In genomic region chr17:55676274-55676673, GRCh38 we compare ENCODE assay signal across 24 cellular contexts. TPM values are rescaled to one million over a fixed set of nuclear protein-coding genes. Genes with fewer than 3 reads are reported as not detected.
A peak's percentile ranks its signal among the peaks of the same experiment; 100 is the strongest.
DNase-seq lines count a peak whose midpoint lies in the region; ATAC-seq and TF ChIP-seq lines count a peak whose summit lies in the region.
"Had no signal": no experiment of that assay in that cellular context is flagged by ENCODE, and none has a peak within 500 bp of the region (broad histone marks: within the 10 kb centered on the region; RNA-seq: fewer than 3 reads in every experiment).

No MANE protein-coding gene starts in this region.

- H2AFZ ChIP-seq in GM23338: peak overlapping the region; percentile 56; the same call in 1 of the 2 replicates

- H3K36me3 ChIP-seq in GM23338 (ENCODE audit: insufficient read depth) (no peaks in the 10 kb centered on the region), vagina (no peaks in the 10 kb centered on the region)
- H3K36me3 ChIP-seq: BE2C, BLaER1 had no signal

- DNase-seq in GM23338 (ENCODE audit: low spot score) (no peak), vagina (ENCODE audit: extremely low spot score in 2 of 2) (no peak), NK-92 (lab: John Stamatoyannopoulos, UW; ENCODE audit: unreplicated experiment) (no peak)
- DNase-seq in NK-92 treated with Interleukin-12 subunit alpha and Interleukin-12 subunit beta, amount 100 ng/mL, for 24 hours (lab: John Stamatoyannopoulos, UW): no peak
- DNase-seq: 8988T; ACHN; BE2C; C1 segment of cervical spinal cord; CD4-positive, alpha-beta memory T cell; CD4-positive, CD25-positive, alpha-beta regulatory T cell; CD8-positive, alpha-beta memory T cell; COR-L47; DMS 273 treated with DMSO at 0.1 percent for 48 hours; DMS153; DMS53; DMS79; DND-41; EL; GDM1 had no signal

- peaks cover 8% of the 10 kb centered on the region; the same call in 1 of the 2 replicates for H3K9me2 ChIP-seq in GM23338 (ENCODE audit: insufficient read depth)

- TF ChIP-seq POLR2A in vagina (IDR thresholded peaks at IDR 0.05): no peak

- no peak for TF ChIP-seq CTCF in GM23338 (conservative IDR thresholded peaks at IDR 0.05; ENCODE audit: low read depth in 2 of 2)
- TF ChIP-seq CTCF in vagina (IDR thresholded peaks at IDR 0.05): no peak

- H3K9me3 Mint-ChIP-seq in GM23338: peaks cover 11% of the 10 kb centered on the region; the same call in 2 of the 3 replicates

- H3F3A ChIP-seq in GM23338 (replicated peaks; ENCODE audit: low read depth): no peaks in the 10 kb centered on the region

- no peak overlapping the region for H3K27ac ChIP-seq in GM23338 (ENCODE audit: low read depth)
- H3K27ac ChIP-seq in vagina: peak overlapping the region; percentile 7
- H3K27ac ChIP-seq: BLaER1 had no signal

- peaks cover 9% of the 10 kb centered on the region for H3K4me1 Mint-ChIP-seq in GM23338
- H3K4me1 Mint-ChIP-seq: CD4-positive, alpha-beta memory T cell; CD4-positive, CD25-positive, alpha-beta regulatory T cell; CD8-positive, alpha-beta memory T cell had no signal

- H3K9me3 ChIP-seq in vagina: no peaks in the 10 kb centered on the region
- H3K9me3 ChIP-seq: BE2C had no signal

- H3K27ac Mint-ChIP-seq in GM23338: no peak overlapping the region
- H3K27ac Mint-ChIP-seq: CD4-positive, alpha-beta memory T cell; CD4-positive, CD25-positive, alpha-beta regulatory T cell; CD8-positive, alpha-beta memory T cell had no signal

- no peaks in the 10 kb centered on the region for H3K79me2 ChIP-seq in GM23338 (replicated peaks; ENCODE audit: insufficient read depth)

- peaks cover 7% of the 10 kb centered on the region; the same call in 2 of the 3 replicates for H3K36me3 Mint-ChIP-seq in GM23338 (ENCODE audit: low read depth)
- H3K36me3 Mint-ChIP-seq: CD4-positive, alpha-beta memory T cell; CD4-positive, CD25-positive, alpha-beta regulatory T cell; CD8-positive, alpha-beta memory T cell had no signal

- no peak overlapping the region for H3K4me2 ChIP-seq in GM23338
- H3K4me2 ChIP-seq: BLaER1 had no signal

- H4K20me1 ChIP-seq in GM23338 (replicated peaks; ENCODE audit: insufficient read depth): no peaks in the 10 kb centered on the region
- H4K20me1 ChIP-seq: BLaER1 had no signal

- H3K4me3 ChIP-seq in GM23338 (no peak overlapping the region), vagina (no peak overlapping the region)
- H3K4me3 ChIP-seq: BLaER1, GM12878 had no signal

- intact Hi-C loops in vagina (cut with DNase I): no loop called here

- no peaks in the 10 kb centered on the region for H3K27me3 Mint-ChIP-seq in GM23338 (ENCODE audit: insufficient read depth, low read depth, poor library complexity)

- H3K27me3 ChIP-seq in GM23338 (ENCODE audit: insufficient read depth) (no peaks in the 10 kb centered on the region), vagina (no peaks in the 10 kb centered on the region)
- H3K27me3 ChIP-seq: BE2C, BLaER1 had no signal

- H3K4me1 ChIP-seq in GM23338 (ENCODE audit: insufficient read depth) (no peaks in the 10 kb centered on the region), vagina (peaks cover 15% of the 10 kb centered on the region)

- no peak for ATAC-seq in GM23338
- ATAC-seq: GM12878 had no signal

- no peak overlapping the region for H3K4me3 Mint-ChIP-seq in GM23338
- H3K4me3 Mint-ChIP-seq: CD14-positive monocyte; CD4-positive, alpha-beta memory T cell; CD4-positive, CD25-positive, alpha-beta regulatory T cell; CD8-positive, alpha-beta memory T cell had no signal

TF ChIP-seq in GM23338, 12 proteins besides CTCF, POLR2A, EP300 and RAD21:
- TF ChIP-seq ETS1 (IDR thresholded peaks at IDR 0.05): no peak
- TF ChIP-seq ZNF331 (CRISPR knock-in tag; IDR thresholded peaks at IDR 0.05; ENCODE audit: low read depth): no peak
- TF ChIP-seq JUNB (IDR thresholded peaks at IDR 0.05; ENCODE audit: unreplicated experiment): no peak
- no peak for TF ChIP-seq EZH2phosphoT487 (IDR thresholded peaks at IDR 0.05; ENCODE audit: unreplicated experiment)

TF ChIP-seq in PFSK-1, 5 proteins besides CTCF, POLR2A, EP300 and RAD21:
- TF ChIP-seq POLR2AphosphoS5 (IDR thresholded peaks at IDR 0.05; ENCODE audit: low read depth, low read length): peak; percentile 32; the same call in 1 of the 2 replicates
- 0 out of 4 replicates have a peak, but pooled peaks of 1 of the 2 experiments have one; percentile 47 for TF ChIP-seq REST (IDR thresholded peaks at IDR 0.05; ENCODE audit: insufficient read depth in 1 of 2, low read depth in 2 of 2, low read length in 2 of 2)
- no peak for TF ChIP-seq TAF1 (IDR thresholded peaks at IDR 0.05; ENCODE audit: borderline replicate concordance, insufficient read depth, low read length)

RNA-seq across cellular contexts. Expression of gene TMEM100, which starts 46.4 kb away (rescaled TPM):
- 0.10 TPM in 1 of 2 replicates, not detected in the other for total RNA-seq in GM23338 (2014; rRNA removed; shearing (Covaris generic))
- 0.52 and 0.73 TPM in 2 replicates for polyA plus RNA-seq in GM23338 (2016; fragmentation: Nextera tagmentation; extraction: Ambion mirVana)
- 36.2 TPM for polyA plus RNA-seq in PFSK-1 (2012; ENCODE audit: insufficient read length, low read depth)
- 20.6 TPM for total RNA-seq in vagina
- total RNA-seq: CD4-positive, alpha-beta memory T cell; CD4-positive, CD25-positive, alpha-beta regulatory T cell; CD8-positive, alpha-beta memory T cell; G401; GM12878 had no signal
- polyA plus RNA-seq: CD14-positive monocyte; CD4-positive, alpha-beta memory T cell; CD4-positive, CD25-positive, alpha-beta regulatory T cell; CD8-positive, alpha-beta memory T cell; GM12878 had no signal

Comparison
In these comparisons a context has a peak if more than half of its experiments do, and no peak if none do; other contexts are left out.
1. RNA of gene TMEM100, which starts 46.4 kb away (total RNA-seq): 20.6 TPM in vagina (single experiment); 0.10 TPM in GM23338; every median in the first group is over 10 times any median in the second.